ENCODE assay signal across 20 cellular contexts in genomic region chr3:189227249-189227648, GRCh38. TPM values are rescaled to one million over a fixed set of nuclear protein-coding genes. Genes with fewer than 3 reads are reported as not detected.
DNase-seq lines count a peak whose midpoint lies in the region; ATAC-seq, FAIRE-seq and TF ChIP-seq lines count a peak whose summit lies in the region.
"Had no signal": no experiment of that assay in that cellular context is flagged by ENCODE, and none has a peak within 500 bp of the region (broad histone marks: within the 10 kb centered on the region; RNA-seq: fewer than 3 reads in every experiment).

No MANE protein-coding gene starts in this region.

- no peak overlapping the region for H4K8ac ChIP-seq in trophoblast cell (ENCODE audit: low read depth, low read length)

- TF ChIP-seq EP300 in HepG2 (IDR thresholded peaks at IDR 0.05; ENCODE audit: low read depth in 2 of 2, low read length in 2 of 2) (no peak), HepG2 (CRISPR knock-in tag; IDR thresholded peaks at IDR 0.05; ENCODE audit: borderline replicate concordance) (no peak)

- intact Hi-C loops in right lobe of liver (cut with DNase I), result no loop called here
- intact Hi-C loops in HepG2 (cut with micrococcal nuclease; ENCODE audit: unreplicated experiment), result no loop called here

- peak overlapping the region; percentile 46 for H2AK5ac ChIP-seq in trophoblast cell (ENCODE audit: low read length)

- no peaks in the 10 kb centered on the region for H3K27me3 ChIP-seq in right lobe of liver
- no peaks in the 10 kb centered on the region for H3K27me3 ChIP-seq in HepG2 (ENCODE audit: control insufficient read depth in 1 of 2, insufficient read depth in 2 of 2, low read length in 2 of 2)
- no peaks in the 10 kb centered on the region for H3K27me3 ChIP-seq in trophoblast cell (ENCODE audit: insufficient read depth, low read length)
- no peaks in the 10 kb centered on the region for H3K27me3 ChIP-seq in smooth muscle cell (ENCODE audit: low read depth)

- no peak overlapping the region for H3K23ac ChIP-seq in trophoblast cell (ENCODE audit: low read length)

- WGBS in right lobe of liver (ENCODE audit: insufficient coverage, low coverage, low lambda C conversion rate, missing lambda C conversion rate), result 91% methylated on average over 2 of the region's 3 CpGs
- WGBS in HepG2 (ENCODE audit: low lambda C conversion rate), result 74% methylated on average over 3 of the region's 3 CpGs
- WGBS in trophoblast cell (ENCODE audit: extremely low coverage, insufficient coverage, insufficient read length), result no CpG with 5 or more reads among the region's 3 CpGs
- WGBS in smooth muscle cell (ENCODE audit: low lambda C conversion rate), result 97% methylated on average over 3 of the region's 3 CpGs

- no TSS peak for BruUV-seq in HepG2 (replicated peaks; lab: Mats Ljungman, UMichigan)

- in situ Hi-C loops in HepG2 (cut with HindIII; ENCODE audit: extremely low pct_ligation_motif_present, low pct_unique_long_range_greater_than_20kb) (no loop called here), GM13977 (cut with MboI; ENCODE audit: low pct_unique_long_range_greater_than_20kb, low sequenced_read_pairs, unreplicated experiment) (no loop called here)

- DNase-seq in right lobe of liver, result no peak
- DNase-seq in HepG2 (ENCODE audit: low spot score), result no peak
- no peak for DNase-seq in WTC11 (ENCODE audit: low spot score)
- DNase-seq in trophoblast cell, result peak in 1 of 2 donors; percentile 66
- no peak for DNase-seq in GM13977 (ENCODE audit: low spot score)
- DNase-seq in smooth muscle cell (lab: John Stamatoyannopoulos, UW; ENCODE audit: unreplicated experiment), result no peak
- DNase-seq: AML-193; Caco-2; CD4-positive, alpha-beta T cell had no signal

- H3K79me2 ChIP-seq in HepG2 (ENCODE audit: insufficient read depth, low read length) (no peaks in the 10 kb centered on the region), trophoblast cell (ENCODE audit: control insufficient read depth, insufficient read depth, low read length, poor library complexity) (no peaks in the 10 kb centered on the region), smooth muscle cell (ENCODE audit: low read depth) (no peaks in the 10 kb centered on the region)

- H3K4me1 Mint-ChIP-seq in WTC11, result peaks cover 10% of the 10 kb centered on the region

- H3K36me3 Mint-ChIP-seq in WTC11, result no peaks in the 10 kb centered on the region

- CTCF ChIA-PET in HepG2 (lab: Yijun Ruan, JAX; ENCODE audit: low intra/inter-chr PET ratio, low total read pairs), result no interaction called here
- CTCF ChIA-PET in WTC11 (lab: Charles Lee), result no interaction called here

- no peak overlapping the region for H3K14ac ChIP-seq in trophoblast cell (ENCODE audit: low read length)

- H2BK12ac ChIP-seq in trophoblast cell (ENCODE audit: low read length), result no peak overlapping the region

- no peak for TF ChIP-seq POLR2A in right lobe of liver (IDR thresholded peaks at IDR 0.05)
- TF ChIP-seq POLR2A in HepG2 (IDR thresholded peaks at IDR 0.05; ENCODE audit: insufficient read depth in 1 of 2, low read depth in 2 of 2, low read length in 2 of 2), result no peak

- H3F3A ChIP-seq in smooth muscle cell (ENCODE audit: low read depth), result no peaks in the 10 kb centered on the region

- POLR2A ChIA-PET in HepG2 (lab: Yijun Ruan, JAX), result no interaction called here
- POLR2A ChIA-PET in WTC11 (lab: Charles Lee), result no interaction called here

- no peak overlapping the region for H3K27ac Mint-ChIP-seq in WTC11
- H3K27ac Mint-ChIP-seq: CD4-positive, alpha-beta T cell had no signal

- H4K12ac ChIP-seq in trophoblast cell (ENCODE audit: low read depth, low read length), result no peak overlapping the region

- TF ChIP-seq CTCF in right lobe of liver (IDR thresholded peaks at IDR 0.05) (no peak), HepG2 (CRISPR knock-in tag; IDR thresholded peaks at IDR 0.05) (no peak), WTC11 (IDR thresholded peaks at IDR 0.05) (no peak), GM13977 (IDR thresholded peaks at IDR 0.05; ENCODE audit: extremely low read depth, insufficient read depth, missing control alignments) (no peak), smooth muscle cell (IDR thresholded peaks at IDR 0.05; ENCODE audit: borderline replicate concordance, insufficient read depth, poor library complexity, severe bottlenecking) (no peak)

- H2AFZ ChIP-seq in HepG2 (ENCODE audit: low read length) (no peak overlapping the region), trophoblast cell (ENCODE audit: insufficient read depth, low read length, poor library complexity) (no peak overlapping the region), smooth muscle cell (ENCODE audit: low read depth) (no peak overlapping the region)

- no peak overlapping the region for H2BK5ac ChIP-seq in trophoblast cell (ENCODE audit: low read depth, low read length, poor library complexity)

- no peak overlapping the region for H3K4me3 Mint-ChIP-seq in WTC11
- H3K4me3 Mint-ChIP-seq: CD4-positive, alpha-beta T cell had no signal

- H3K18ac ChIP-seq in trophoblast cell (ENCODE audit: low read length), result no peak overlapping the region

- H4K91ac ChIP-seq in trophoblast cell (ENCODE audit: low read depth, low read length), result no peak overlapping the region

- H4K20me1 ChIP-seq in HepG2 (ENCODE audit: insufficient read depth, low read length) (no peaks in the 10 kb centered on the region), smooth muscle cell (ENCODE audit: low read depth) (no peaks in the 10 kb centered on the region)

- ATAC-seq in right lobe of liver (peak; percentile 27 to 69 (median 44)), HepG2 (no peak), WTC11 (peak; percentile 41), GM18517 (IDR thresholded peaks at IDR 0.05; ENCODE audit: unreplicated experiment) (no peak)
- ATAC-seq: A549 had no signal

- no peak overlapping the region for H3K4ac ChIP-seq in trophoblast cell (ENCODE audit: low read depth, low read length)

- no peak for FAIRE-seq in HepG2 (lab: Jason Lieb, UNC)
- FAIRE-seq: A549, D721Med, G401.6, GM12891, GM18507, H54 had no signal

- no peaks in the 10 kb centered on the region for H3K9me3 Mint-ChIP-seq in WTC11
- H3K9me3 Mint-ChIP-seq: CD4-positive, alpha-beta T cell had no signal

- TF ChIP-seq RAD21 in HepG2 (CRISPR knock-in tag; IDR thresholded peaks at IDR 0.05), result no peak

- no peak overlapping the region for H2BK120ac ChIP-seq in trophoblast cell (ENCODE audit: insufficient read depth, low read length, poor library complexity)

- H3K4me2 ChIP-seq in HepG2 (ENCODE audit: low read depth, low read length) (no peak overlapping the region), trophoblast cell (ENCODE audit: low read length) (no peak overlapping the region), smooth muscle cell (no peak overlapping the region)
- H3K4me2 ChIP-seq: A549, KMS-11 had no signal

- H3K4me3 ChIP-seq in right lobe of liver (no peak overlapping the region), HepG2 (replicated peaks in 1 of 3; ENCODE audit: insufficient read depth in 1 of 3, low read depth in 2 of 3, low read length in 3 of 3) (no peak overlapping the region), trophoblast cell (ENCODE audit: low read depth, low read length) (no peak overlapping the region), smooth muscle cell (no peak overlapping the region)
- H3K4me3 ChIP-seq: A549 had no signal

- H3K9ac ChIP-seq in HepG2 (ENCODE audit: insufficient read depth, low read depth, low read length) (no peak overlapping the region), trophoblast cell (ENCODE audit: low read length) (no peak overlapping the region), smooth muscle cell (ENCODE audit: low read depth) (no peak overlapping the region)
- H3K9ac ChIP-seq: KMS-11 had no signal

- H3K9me3 ChIP-seq in right lobe of liver, result no peaks in the 10 kb centered on the region
- no peaks in the 10 kb centered on the region for H3K9me3 ChIP-seq in HepG2 (ENCODE audit: low read length)
- H3K9me3 ChIP-seq in trophoblast cell (ENCODE audit: insufficient read depth, low read depth, low read length), result no peaks in the 10 kb centered on the region
- H3K9me3 ChIP-seq in smooth muscle cell (replicated peaks; ENCODE audit: low read depth), result no peaks in the 10 kb centered on the region
- H3K9me3 ChIP-seq: A549, Caco-2 had no signal

- H3K36me3 ChIP-seq in right lobe of liver (no peaks in the 10 kb centered on the region), HepG2 (replicated peaks in 1 of 2; ENCODE audit: control insufficient read depth in 1 of 2, insufficient read depth in 2 of 2, low read length in 2 of 2) (no peaks in the 10 kb centered on the region), trophoblast cell (ENCODE audit: control insufficient read depth in 1 of 2, insufficient read depth in 2 of 2, low read length in 2 of 2) (no peaks in the 10 kb centered on the region), smooth muscle cell (ENCODE audit: low read depth) (no peaks in the 10 kb centered on the region)

- H3K27ac ChIP-seq in right lobe of liver (no peak overlapping the region), HepG2 (ENCODE audit: extremely low read length, insufficient read depth, low read length) (no peak overlapping the region), trophoblast cell (ENCODE audit: low read depth, low read length) (no peak overlapping the region), smooth muscle cell (ENCODE audit: low read depth) (no peak overlapping the region)
- H3K27ac ChIP-seq: 22Rv1, A549, C4-2B, KMS-11 had no signal

- no peaks in the 10 kb centered on the region; the same call in 1 of the 2 replicates for H3K27me3 Mint-ChIP-seq in WTC11 (ENCODE audit: low read depth)
- H3K27me3 Mint-ChIP-seq: CD4-positive, alpha-beta T cell had no signal

- H3K4me1 ChIP-seq in right lobe of liver (no peaks in the 10 kb centered on the region), HepG2 (ENCODE audit: insufficient read depth, low read length) (no peaks in the 10 kb centered on the region), trophoblast cell (ENCODE audit: control insufficient read depth in 1 of 2, insufficient read depth in 2 of 2, low read length in 2 of 2) (no peaks in the 10 kb centered on the region), smooth muscle cell (ENCODE audit: low read depth) (no peaks in the 10 kb centered on the region)

- peaks cover 2% of the 10 kb centered on the region for H3K79me1 ChIP-seq in trophoblast cell (ENCODE audit: low read length)

RNA-seq across cellular contexts. Expression of gene TPRG1, which starts 55.5 kb away (rescaled TPM):
- total RNA-seq in right lobe of liver (10 to 100 TPM in 4 of 6 experiments, 1 to 10 TPM in 2; 8.0 to 33.6 (median 18.1) TPM), HepG2 (2016; rRNA removed; fragmentation: Illumina TruSeq; extraction: Trizol) (not detected in 2 replicates), WTC11 (2021) (0.55 to 0.89 TPM (median 0.87 TPM) in 3 replicates), smooth muscle cell (1.2 and 3.2 TPM in 2 replicates)
- 0.62 TPM in 1 of 2 replicates, not detected in the other for total RNA-seq in HepG2 (2016; cell fraction: cytosol; rRNA removed; fragmentation: Illumina TruSeq; extraction: Trizol; ENCODE audit: low read depth)
- 0.17 TPM in 1 of 2 replicates, not detected in the other for total RNA-seq in HepG2 (2016; cell fraction: insoluble cytoplasmic fraction; rRNA removed; fragmentation: Illumina TruSeq; extraction: Trizol)
- 0.25 and 0.45 TPM in 2 replicates for total RNA-seq in HepG2 (2016; cell fraction: membrane; rRNA removed; fragmentation: Illumina TruSeq; extraction: Trizol)
- total RNA-seq in HepG2 (2016; cell fraction: nucleus; rRNA removed; fragmentation: Illumina TruSeq; extraction: Trizol), result 0.85 TPM in 1 of 2 replicates, not detected in the other
- polyA plus RNA-seq in HepG2 (2011; rRNA removed) (0.09 and 0.17 TPM in 2 replicates), smooth muscle cell (0.65 and 1.3 TPM in 2 replicates)
- not detected in 2 replicates for polyA plus RNA-seq in HepG2 (2011; cell fraction: cytosol; rRNA removed)
- polyA plus RNA-seq in HepG2 (2011; cell fraction: nucleus; rRNA removed), result 0.68 and 0.85 TPM in 2 replicates
- not detected in 2 replicates for polyA plus RNA-seq in HepG2 (2012)
- not detected in 2 replicates for polyA plus RNA-seq in HepG2 (2016; cell fraction: cytosol; fragmentation: Illumina TruSeq; extraction: Trizol; ENCODE audit: low read depth)
- polyA plus RNA-seq in HepG2 (2016; cell fraction: insoluble cytoplasmic fraction; fragmentation: Illumina TruSeq; extraction: Trizol; ENCODE audit: low read depth), result not detected in 2 replicates
- polyA plus RNA-seq in HepG2 (2016; cell fraction: membrane; fragmentation: Illumina TruSeq; extraction: Trizol; ENCODE audit: low read depth), result not detected in 2 replicates
- not detected in 2 replicates for polyA plus RNA-seq in HepG2 (2016; cell fraction: nucleus; fragmentation: Illumina TruSeq; extraction: Trizol; ENCODE audit: insufficient read depth, low read depth)
- 0.37 TPM in 1 of 2 replicates, not detected in the other for polyA minus RNA-seq in HepG2 (2011; rRNA and poly(A)+ RNA removed; ENCODE audit: low replicate concordance)
- not detected in 2 replicates for polyA minus RNA-seq in HepG2 (2011; cell fraction: cytosol; rRNA and poly(A)+ RNA removed)
- polyA minus RNA-seq in HepG2 (2011; cell fraction: nucleus; rRNA and poly(A)+ RNA removed), result 2.0 TPM in 1 of 2 replicates, not detected in the other
- 0.26 and 0.31 TPM in 2 replicates for polyA plus RNA-seq in trophoblast cell (2013)
- total RNA-seq: HT-29 had no signal

Comparison
In these comparisons a context has a peak if more than half of its experiments do, and no peak if none do; other contexts are left out.
1. ATAC-seq: peak in right lobe of liver (4 of 4) and WTC11 (single experiment); none in HepG2 (single experiment) and GM18517 (single experiment).